ENCODE assay signal across 8 cellular contexts in genomic region chr2:128178650-128179460, GRCh38.
DNase-seq lines count a peak whose midpoint lies in the region; ATAC-seq and TF ChIP-seq lines count a peak whose summit lies in the region.

No MANE protein-coding gene starts in this region.

- intact Hi-C loops in CD4-positive, alpha-beta T cell (cut with DNase I, micrococcal nuclease), result loop anchor here (1.0 to 10.0 kb wide), 2 partner anchors 54 to 146 kb away; no protein-coding TSS in a partner anchor
- intact Hi-C loops in vagina (cut with DNase I), result loop anchor here (10.0 kb wide), 1 partner anchor 136 kb away; the partner anchor contains the start of gene HS6ST1

- TF ChIP-seq CTCF in CD4-positive, alpha-beta T cell (IDR thresholded peaks at IDR 0.05), result peak; percentile 64
- peak; percentile 77 for TF ChIP-seq CTCF in neural crest cell (conservative IDR thresholded peaks at IDR 0.05)
- peak; percentile 23 to 58 (median 55) for TF ChIP-seq CTCF in vagina (IDR thresholded peaks at IDR 0.05)

- H3K27me3 Mint-ChIP-seq in CD4-positive, alpha-beta T cell, result no peaks in the 10 kb centered on the region
- no peaks in the 10 kb centered on the region for H3K27me3 Mint-ChIP-seq in neural crest cell (ENCODE audit: low read depth)

- POLR2A ChIA-PET in CD4-positive, alpha-beta T cell (lab: Charles Lee), result no interaction called here

- peak; percentile 86 for ATAC-seq in CD4-positive, alpha-beta T cell (ENCODE audit: poor library complexity)
- ATAC-seq in GM21381 (IDR thresholded peaks at IDR 0.05; ENCODE audit: unreplicated experiment), result peak; percentile 61

- H3K9me3 Mint-ChIP-seq in CD4-positive, alpha-beta T cell, result no peaks in the 10 kb centered on the region
- no peaks in the 10 kb centered on the region for H3K9me3 Mint-ChIP-seq in neural crest cell

- no peaks in the 10 kb centered on the region for H3K4me1 ChIP-seq in vagina

- no peaks in the 10 kb centered on the region for H3K9me3 ChIP-seq in CD4-positive, alpha-beta T cell (ENCODE audit: control insufficient read depth, low read length)
- H3K9me3 ChIP-seq in vagina, result no peaks in the 10 kb centered on the region

- H3K36me3 ChIP-seq in vagina, result peaks cover 0 to 74% of the 10 kb centered on the region in 2 donors

- no peak overlapping the region for H3K4me3 ChIP-seq in vagina

- H3K27ac ChIP-seq in CD4-positive, alpha-beta T cell (ENCODE audit: low read depth, low read length), result no peak overlapping the region
- H3K27ac ChIP-seq in vagina, result no peak overlapping the region

- no peaks in the 10 kb centered on the region for H3K4me1 Mint-ChIP-seq in CD4-positive, alpha-beta T cell (ENCODE audit: low read depth)
- no peaks in the 10 kb centered on the region for H3K4me1 Mint-ChIP-seq in neural crest cell

- DNase-seq in CD4-positive, alpha-beta T cell, result peak; percentile 7 to 51 (median 26)
- DNase-seq in NCI-H2196 treated with DMSO at 0.1 percent for 48 hours (lab: John Stamatoyannopoulos, UW; ENCODE audit: unreplicated experiment), result peak; percentile 8
- DNase-seq in activated T-cell treated with anti-CD3 and anti-CD28 coated beads for 24 hours (ENCODE audit: low read depth), result peak; percentile 16
- DNase-seq in fibroblast of peridontal ligament (ENCODE audit: extremely low read depth), result peak; percentile 89
- peak; percentile 35 for DNase-seq in neural crest cell (ENCODE audit: low read depth, low spot score)
- DNase-seq in vagina (ENCODE audit: extremely low spot score in 2 of 2), result no peak
- DNase-seq in T1000 (lab: John Stamatoyannopoulos, UW), result no peak

- CTCF ChIA-PET in CD4-positive, alpha-beta T cell (lab: Charles Lee), result interaction anchor here (1.0 kb wide), 1 partner anchor 55 kb away, joined by 4 read pairs; no protein-coding TSS in a partner anchor

- H3K36me3 Mint-ChIP-seq in CD4-positive, alpha-beta T cell (ENCODE audit: low read depth), result peaks cover 98% of the 10 kb centered on the region
- H3K36me3 Mint-ChIP-seq in neural crest cell (ENCODE audit: low read depth), result peaks cover 6% of the 10 kb centered on the region

- no peak overlapping the region for H3K4me3 Mint-ChIP-seq in CD4-positive, alpha-beta T cell
- no peak overlapping the region for H3K4me3 Mint-ChIP-seq in neural crest cell

- H3K27ac Mint-ChIP-seq in CD4-positive, alpha-beta T cell, result no peak overlapping the region
- no peak overlapping the region for H3K27ac Mint-ChIP-seq in neural crest cell (ENCODE audit: unreplicated experiment)

- TF ChIP-seq POLR2A in vagina (IDR thresholded peaks at IDR 0.05), result no peak

- H3K27me3 ChIP-seq in CD4-positive, alpha-beta T cell (ENCODE audit: control insufficient read depth, insufficient read depth, low read length), result no peaks in the 10 kb centered on the region
- H3K27me3 ChIP-seq in vagina, result no peaks in the 10 kb centered on the region

Comparison
In these comparisons a context has a peak if more than half of its experiments do, and no peak if none do; other contexts are left out.
1. DNase-seq: peak in CD4-positive, alpha-beta T cell (10 of 10), NCI-H2196 treated with DMSO at 0.1 percent for 48 hours (single experiment), activated T-cell treated with anti-CD3 and anti-CD28 coated beads for 24 hours (single experiment), fibroblast of peridontal ligament (single experiment) and neural crest cell (single experiment); none in vagina (0 of 2) and T1000 (single experiment).
2. Peak in every context shown above with its lines, with median percentiles within 50 percentile points of each other: CTCF ChIP-seq.